ENCODE assay signal across 1 cellular context in genomic region chr17:39199986-39200879, GRCh38.
TF ChIP-seq lines count a peak whose summit lies in the region.

Gene RPL19 (plus strand): TSS chr17:39200283. CDS start chr17:39200345, 62 bp downstream.

TF ChIP-seq in WTC11, 78 proteins besides CTCF, POLR2A, EP300 and RAD21 (continued from another document and continues in another):
- TF ChIP-seq ERG (CRISPR knock-in tag; IDR thresholded peaks at IDR 0.05) (no peak), FOXP4 (CRISPR knock-in tag; IDR thresholded peaks at IDR 0.05) (peak; percentile 78; the same call in 1 of the 2 replicates), ZSCAN18 (CRISPR knock-in tag; IDR thresholded peaks at IDR 0.05) (no peak), CREM (CRISPR knock-in tag; IDR thresholded peaks at IDR 0.05) (0 out of 2 replicates have a peak, but pooled peaks have one; percentile 30), ZNF532 (CRISPR knock-in tag; IDR thresholded peaks at IDR 0.05; ENCODE audit: borderline replicate concordance) (no peak), PREB (CRISPR knock-in tag; IDR thresholded peaks at IDR 0.05; ENCODE audit: borderline replicate concordance) (no peak), MYBL2 (CRISPR knock-in tag; IDR thresholded peaks at IDR 0.05) (0 out of 2 replicates have a peak, but pooled peaks have one; percentile 42), NFYB (CRISPR knock-in tag; conservative IDR thresholded peaks at IDR 0.05; ENCODE audit: low read depth) (no peak), CDX4 (CRISPR knock-in tag; IDR thresholded peaks at IDR 0.05; ENCODE audit: borderline replicate concordance) (no peak), GABPB1 (CRISPR knock-in tag; IDR thresholded peaks at IDR 0.05) (peak; percentile 26), ZMAT4 (CRISPR knock-in tag; IDR thresholded peaks at IDR 0.05) (no peak), ZNF671 (CRISPR knock-in tag; IDR thresholded peaks at IDR 0.05) (no peak), ZNF423 (CRISPR knock-in tag; IDR thresholded peaks at IDR 0.05) (no peak), HMGA2 (CRISPR knock-in tag; IDR thresholded peaks at IDR 0.05) (no peak), USF1 (CRISPR knock-in tag; IDR thresholded peaks at IDR 0.05) (peak; percentile 93), TCF7 (CRISPR knock-in tag; IDR thresholded peaks at IDR 0.05; ENCODE audit: low read depth) (no peak), RORB (CRISPR knock-in tag; IDR thresholded peaks at IDR 0.05) (no peak), SMAD4 (CRISPR knock-in tag; IDR thresholded peaks at IDR 0.05) (no peak), TEAD1 (CRISPR knock-in tag; IDR thresholded peaks at IDR 0.05) (no peak; the same call in 1 of the 2 replicates), RELA (CRISPR knock-in tag; IDR thresholded peaks at IDR 0.05; ENCODE audit: borderline replicate concordance) (no peak), MXD4 (CRISPR knock-in tag; IDR thresholded peaks at IDR 0.05; ENCODE audit: borderline replicate concordance) (no peak), ATF6 (CRISPR knock-in tag; IDR thresholded peaks at IDR 0.05) (no peak), MLX (CRISPR knock-in tag; IDR thresholded peaks at IDR 0.05) (no peak), PRDM15 (CRISPR knock-in tag; IDR thresholded peaks at IDR 0.05) (no peak), ELF4 (CRISPR knock-in tag; IDR thresholded peaks at IDR 0.05; ENCODE audit: low read depth) (no peak), MAX (CRISPR knock-in tag; IDR thresholded peaks at IDR 0.05) (peak; percentile 67), KAT7 (CRISPR knock-in tag; IDR thresholded peaks at IDR 0.05; ENCODE audit: borderline replicate concordance) (no peak), TP53 (CRISPR knock-in tag; IDR thresholded peaks at IDR 0.05) (no peak), ZNF232 (CRISPR knock-in tag; IDR thresholded peaks at IDR 0.05) (no peak), OVOL2 (CRISPR knock-in tag; IDR thresholded peaks at IDR 0.05; ENCODE audit: borderline replicate concordance) (no peak), SMAD3 (CRISPR knock-in tag; IDR thresholded peaks at IDR 0.05; ENCODE audit: borderline replicate concordance) (no peak), FOXK1 (CRISPR knock-in tag; IDR thresholded peaks at IDR 0.05) (0 out of 2 replicates have a peak, but pooled peaks have one; percentile 31), ATF2 (CRISPR knock-in tag; IDR thresholded peaks at IDR 0.05; ENCODE audit: borderline replicate concordance, low read depth) (no peak), IRF1 (CRISPR knock-in tag; IDR thresholded peaks at IDR 0.05) (no peak; the same call in 1 of the 2 replicates), NR2C2 (CRISPR knock-in tag; IDR thresholded peaks at IDR 0.05) (no peak), ZNF121 (CRISPR knock-in tag; IDR thresholded peaks at IDR 0.05) (no peak)
